Comparison of ENCODE assay signal across 2 cellular contexts in genomic region chr6:109447087-109447486, GRCh38.
TF ChIP-seq lines count a peak whose summit lies in the region.

No MANE protein-coding gene starts in this region.

TF ChIP-seq in GM23338, 12 proteins besides CTCF, POLR2A, EP300 and RAD21:
- no peak for TF ChIP-seq EZH2 (IDR thresholded peaks at IDR 0.05; ENCODE audit: low read depth, unreplicated experiment)
- TF ChIP-seq REST (IDR thresholded peaks at IDR 0.05; ENCODE audit: unreplicated experiment) = no peak
- TF ChIP-seq POLR2AphosphoS5 (IDR thresholded peaks at IDR 0.05; ENCODE audit: low read depth) = peak; percentile 17; the same call in 1 of the 2 replicates

TF ChIP-seq in K562, 482 proteins besides CTCF, POLR2A, EP300 and RAD21:
- peak; percentile 64 for TF ChIP-seq POLR2G (IDR thresholded peaks at IDR 0.05; ENCODE audit: low read depth, low read length)
- TF ChIP-seq POLR2AphosphoS2 (IDR thresholded peaks at IDR 0.05; ENCODE audit: low read length) = 0 out of 2 replicates have a peak, but pooled peaks have one; percentile 10
- peak; percentile 24; the same call in 1 of the 2 replicates for TF ChIP-seq MAX (CRISPR knock-in tag; IDR thresholded peaks at IDR 0.05)
- TF ChIP-seq CBX8 (IDR thresholded peaks at IDR 0.05; ENCODE audit: borderline replicate concordance, extremely low read depth, low read depth, low read length, poor library complexity, severe bottlenecking) = no peak
- TF ChIP-seq FOXA1 (IDR thresholded peaks at IDR 0.05; ENCODE audit: borderline replicate concordance) = no peak
- peak; percentile 42; the same call in 1 of the 2 replicates for TF ChIP-seq RBFOX2 (IDR thresholded peaks at IDR 0.05; ENCODE audit: low read depth, low read length)
- TF ChIP-seq FOXA3 (CRISPR knock-in tag; conservative IDR thresholded peaks at IDR 0.05 in 1 of 2, IDR thresholded peaks at IDR 0.05 in 1 of 2) = peak in 1 of 2 experiments; percentile 35; a peak in 1 of 4 replicates
